ENCODE assay signal across 1 cellular context in the genomic region with DNA sequence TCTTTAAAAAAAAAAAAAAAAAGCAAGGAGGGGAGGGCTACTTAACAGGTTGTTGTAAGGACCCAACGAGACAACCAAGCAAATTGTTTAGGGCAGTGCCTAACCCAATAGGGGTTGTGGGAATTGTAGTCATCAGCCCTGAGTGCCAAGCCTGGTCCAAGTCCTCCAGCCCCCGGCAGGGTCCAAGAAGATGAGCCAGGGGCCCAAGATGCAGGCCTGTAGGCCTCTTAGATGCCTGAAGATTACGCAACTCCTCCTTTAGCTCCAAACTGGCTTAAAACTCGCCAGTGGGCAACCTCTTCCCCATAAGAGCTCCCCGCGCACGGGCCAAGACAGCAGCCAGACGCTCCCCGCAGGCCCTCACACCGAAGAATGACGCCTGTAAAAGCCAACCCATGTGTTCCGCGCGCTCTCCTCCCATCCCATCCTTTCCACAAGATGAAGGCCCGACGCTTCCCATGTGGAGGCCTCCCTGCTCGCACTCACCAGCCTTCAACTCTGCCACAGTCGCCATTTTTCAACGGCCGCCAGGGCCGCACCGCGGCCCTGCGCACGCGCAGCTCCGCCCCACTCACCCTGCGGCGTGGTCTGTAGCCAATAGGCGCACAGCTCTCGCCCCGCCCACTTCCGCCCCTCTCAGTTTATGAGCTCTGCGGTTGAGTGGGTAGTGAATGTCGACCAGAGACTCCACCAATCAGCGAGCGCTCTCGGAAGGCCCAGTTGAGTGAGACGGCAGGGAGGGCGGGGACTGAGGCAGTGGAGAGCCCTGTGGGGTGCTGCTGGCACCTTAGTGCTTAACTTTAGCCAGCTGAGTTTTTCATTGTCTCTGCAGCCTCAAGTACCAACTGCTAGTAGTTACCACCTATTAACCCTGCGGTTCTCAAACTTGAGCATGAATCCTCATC.
TF ChIP-seq lines count a peak whose summit lies in the region.

Gene CEP20, minus strand, starts transcription at position 532 of the 905 bp plus-strand sequence. Its CDS starts 18 bp downstream, at position 514.

TF ChIP-seq in K562, 482 proteins besides CTCF, POLR2A, EP300 and RAD21 (continued from another document and continues in another):
- TF ChIP-seq, protein P1, sequence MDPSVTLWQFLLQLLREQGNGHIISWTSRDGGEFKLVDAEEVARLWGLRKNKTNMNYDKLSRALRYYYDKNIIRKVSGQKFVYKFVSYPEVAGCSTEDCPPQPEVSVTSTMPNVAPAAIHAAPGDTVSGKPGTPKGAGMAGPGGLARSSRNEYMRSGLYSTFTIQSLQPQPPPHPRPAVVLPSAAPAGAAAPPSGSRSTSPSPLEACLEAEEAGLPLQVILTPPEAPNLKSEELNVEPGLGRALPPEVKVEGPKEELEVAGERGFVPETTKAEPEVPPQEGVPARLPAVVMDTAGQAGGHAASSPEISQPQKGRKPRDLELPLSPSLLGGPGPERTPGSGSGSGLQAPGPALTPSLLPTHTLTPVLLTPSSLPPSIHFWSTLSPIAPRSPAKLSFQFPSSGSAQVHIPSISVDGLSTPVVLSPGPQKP (CRISPR knock-in tag; IDR thresholded peaks at IDR 0.05) = no peak
- TF ChIP-seq HIVEP1 (CRISPR knock-in tag; IDR thresholded peaks at IDR 0.05) (no peak), NEUROD1 (IDR thresholded peaks at IDR 0.05; ENCODE audit: borderline replicate concordance, low read depth, low read length, partially characterized antibody) (peak; percentile 15), ZNF707 (CRISPR knock-in tag; conservative IDR thresholded peaks at IDR 0.05) (no peak), ZNF354B (CRISPR knock-in tag; IDR thresholded peaks at IDR 0.05) (no peak), NR2F6 (CRISPR knock-in tag; IDR thresholded peaks at IDR 0.05) (no peak), CCNT2 (IDR thresholded peaks at IDR 0.05; ENCODE audit: borderline replicate concordance, extremely low read depth, insufficient read length, low read depth, low read length) (peak; percentile 66), ZNF165 (CRISPR knock-in tag; IDR thresholded peaks at IDR 0.05; ENCODE audit: borderline replicate concordance) (no peak), E2F6 (IDR thresholded peaks at IDR 0.05; ENCODE audit: borderline replicate concordance in 1 of 2, extremely low read depth in 1 of 2, insufficient read depth in 1 of 2, insufficient read length in 1 of 2, low read depth in 1 of 2, low read length in 1 of 2, poor library complexity in 1 of 2, severe bottlenecking in 1 of 2) (no peak), ZBED1 (IDR thresholded peaks at IDR 0.05) (no peak), HCFC1 (IDR thresholded peaks at IDR 0.05; ENCODE audit: low read depth, low read length) (peak; percentile 47), RB1 (IDR thresholded peaks at IDR 0.05; ENCODE audit: low read depth) (peak; percentile 64; the same call in 1 of the 2 replicates), RCOR1 (IDR thresholded peaks at IDR 0.05; ENCODE audit: borderline replicate concordance in 1 of 2, low read depth in 2 of 2, low read length in 2 of 2) (no peak), EWSR1 (IDR thresholded peaks at IDR 0.05; ENCODE audit: borderline replicate concordance, low read depth, partially characterized antibody) (no peak), CREB3 (tag; conservative IDR thresholded peaks at IDR 0.05; ENCODE audit: low read depth) (no peak), CBX2 (IDR thresholded peaks at IDR 0.05; ENCODE audit: insufficient read depth, low read length, poor library complexity, severe bottlenecking) (no peak), SAFB2 (IDR thresholded peaks at IDR 0.05; ENCODE audit: borderline replicate concordance, low read depth, low read length, severe bottlenecking) (no peak), PRMT5 (CRISPR knock-in tag; IDR thresholded peaks at IDR 0.05) (no peak), TAL1 (IDR thresholded peaks at IDR 0.05) (no peak), RBBP5 (IDR thresholded peaks at IDR 0.05; ENCODE audit: borderline replicate concordance, insufficient read depth, low read length, poor library complexity, severe bottlenecking) (peak; percentile 61), FOS (IDR thresholded peaks at IDR 0.05; ENCODE audit: extremely low read depth, insufficient read length) (peak; percentile 75), PHF20 (IDR thresholded peaks at IDR 0.05; ENCODE audit: partially characterized antibody) (peak; percentile 51), CEBPB (tag; IDR thresholded peaks at IDR 0.05) (peak; percentile 95), FOXP1 (CRISPR knock-in tag; IDR thresholded peaks at IDR 0.05) (no peak), HDAC2 (IDR thresholded peaks at IDR 0.05) (no peak)
- TF ChIP-seq, protein P2, sequence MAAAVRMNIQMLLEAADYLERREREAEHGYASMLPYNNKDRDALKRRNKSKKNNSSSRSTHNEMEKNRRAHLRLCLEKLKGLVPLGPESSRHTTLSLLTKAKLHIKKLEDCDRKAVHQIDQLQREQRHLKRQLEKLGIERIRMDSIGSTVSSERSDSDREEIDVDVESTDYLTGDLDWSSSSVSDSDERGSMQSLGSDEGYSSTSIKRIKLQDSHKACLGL (CRISPR knock-in tag; IDR thresholded peaks at IDR 0.05; ENCODE audit: borderline replicate concordance, poor library complexity, severe bottlenecking) = no peak
- TF ChIP-seq, protein P3, sequence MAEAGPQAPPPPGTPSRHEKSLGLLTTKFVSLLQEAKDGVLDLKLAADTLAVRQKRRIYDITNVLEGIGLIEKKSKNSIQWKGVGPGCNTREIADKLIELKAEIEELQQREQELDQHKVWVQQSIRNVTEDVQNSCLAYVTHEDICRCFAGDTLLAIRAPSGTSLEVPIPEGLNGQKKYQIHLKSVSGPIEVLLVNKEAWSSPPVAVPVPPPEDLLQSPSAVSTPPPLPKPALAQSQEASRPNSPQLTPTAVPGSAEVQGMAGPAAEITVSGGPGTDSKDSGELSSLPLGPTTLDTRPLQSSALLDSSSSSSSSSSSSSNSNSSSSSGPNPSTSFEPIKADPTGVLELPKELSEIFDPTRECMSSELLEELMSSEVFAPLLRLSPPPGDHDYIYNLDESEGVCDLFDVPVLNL (CRISPR knock-in tag; IDR thresholded peaks at IDR 0.05; ENCODE audit: low read depth) = no peak
- TF ChIP-seq, protein P4, sequence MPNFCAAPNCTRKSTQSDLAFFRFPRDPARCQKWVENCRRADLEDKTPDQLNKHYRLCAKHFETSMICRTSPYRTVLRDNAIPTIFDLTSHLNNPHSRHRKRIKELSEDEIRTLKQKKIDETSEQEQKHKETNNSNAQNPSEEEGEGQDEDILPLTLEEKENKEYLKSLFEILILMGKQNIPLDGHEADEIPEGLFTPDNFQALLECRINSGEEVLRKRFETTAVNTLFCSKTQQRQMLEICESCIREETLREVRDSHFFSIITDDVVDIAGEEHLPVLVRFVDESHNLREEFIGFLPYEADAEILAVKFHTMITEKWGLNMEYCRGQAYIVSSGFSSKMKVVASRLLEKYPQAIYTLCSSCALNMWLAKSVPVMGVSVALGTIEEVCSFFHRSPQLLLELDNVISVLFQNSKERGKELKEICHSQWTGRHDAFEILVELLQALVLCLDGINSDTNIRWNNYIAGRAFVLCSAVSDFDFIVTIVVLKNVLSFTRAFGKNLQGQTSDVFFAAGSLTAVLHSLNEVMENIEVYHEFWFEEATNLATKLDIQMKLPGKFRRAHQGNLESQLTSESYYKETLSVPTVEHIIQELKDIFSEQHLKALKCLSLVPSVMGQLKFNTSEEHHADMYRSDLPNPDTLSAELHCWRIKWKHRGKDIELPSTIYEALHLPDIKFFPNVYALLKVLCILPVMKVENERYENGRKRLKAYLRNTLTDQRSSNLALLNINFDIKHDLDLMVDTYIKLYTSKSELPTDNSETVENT (CRISPR knock-in tag; IDR thresholded peaks at IDR 0.05) = peak; percentile 88
- TF ChIP-seq, protein P5, sequence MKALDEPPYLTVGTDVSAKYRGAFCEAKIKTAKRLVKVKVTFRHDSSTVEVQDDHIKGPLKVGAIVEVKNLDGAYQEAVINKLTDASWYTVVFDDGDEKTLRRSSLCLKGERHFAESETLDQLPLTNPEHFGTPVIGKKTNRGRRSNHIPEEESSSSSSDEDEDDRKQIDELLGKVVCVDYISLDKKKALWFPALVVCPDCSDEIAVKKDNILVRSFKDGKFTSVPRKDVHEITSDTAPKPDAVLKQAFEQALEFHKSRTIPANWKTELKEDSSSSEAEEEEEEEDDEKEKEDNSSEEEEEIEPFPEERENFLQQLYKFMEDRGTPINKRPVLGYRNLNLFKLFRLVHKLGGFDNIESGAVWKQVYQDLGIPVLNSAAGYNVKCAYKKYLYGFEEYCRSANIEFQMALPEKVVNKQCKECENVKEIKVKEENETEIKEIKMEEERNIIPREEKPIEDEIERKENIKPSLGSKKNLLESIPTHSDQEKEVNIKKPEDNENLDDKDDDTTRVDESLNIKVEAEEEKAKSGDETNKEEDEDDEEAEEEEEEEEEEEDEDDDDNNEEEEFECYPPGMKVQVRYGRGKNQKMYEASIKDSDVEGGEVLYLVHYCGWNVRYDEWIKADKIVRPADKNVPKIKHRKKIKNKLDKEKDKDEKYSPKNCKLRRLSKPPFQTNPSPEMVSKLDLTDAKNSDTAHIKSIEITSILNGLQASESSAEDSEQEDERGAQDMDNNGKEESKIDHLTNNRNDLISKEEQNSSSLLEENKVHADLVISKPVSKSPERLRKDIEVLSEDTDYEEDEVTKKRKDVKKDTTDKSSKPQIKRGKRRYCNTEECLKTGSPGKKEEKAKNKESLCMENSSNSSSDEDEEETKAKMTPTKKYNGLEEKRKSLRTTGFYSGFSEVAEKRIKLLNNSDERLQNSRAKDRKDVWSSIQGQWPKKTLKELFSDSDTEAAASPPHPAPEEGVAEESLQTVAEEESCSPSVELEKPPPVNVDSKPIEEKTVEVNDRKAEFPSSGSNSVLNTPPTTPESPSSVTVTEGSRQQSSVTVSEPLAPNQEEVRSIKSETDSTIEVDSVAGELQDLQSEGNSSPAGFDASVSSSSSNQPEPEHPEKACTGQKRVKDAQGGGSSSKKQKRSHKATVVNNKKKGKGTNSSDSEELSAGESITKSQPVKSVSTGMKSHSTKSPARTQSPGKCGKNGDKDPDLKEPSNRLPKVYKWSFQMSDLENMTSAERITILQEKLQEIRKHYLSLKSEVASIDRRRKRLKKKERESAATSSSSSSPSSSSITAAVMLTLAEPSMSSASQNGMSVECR (CRISPR knock-in tag; IDR thresholded peaks at IDR 0.05) = no peak
- TF ChIP-seq, protein P6, sequence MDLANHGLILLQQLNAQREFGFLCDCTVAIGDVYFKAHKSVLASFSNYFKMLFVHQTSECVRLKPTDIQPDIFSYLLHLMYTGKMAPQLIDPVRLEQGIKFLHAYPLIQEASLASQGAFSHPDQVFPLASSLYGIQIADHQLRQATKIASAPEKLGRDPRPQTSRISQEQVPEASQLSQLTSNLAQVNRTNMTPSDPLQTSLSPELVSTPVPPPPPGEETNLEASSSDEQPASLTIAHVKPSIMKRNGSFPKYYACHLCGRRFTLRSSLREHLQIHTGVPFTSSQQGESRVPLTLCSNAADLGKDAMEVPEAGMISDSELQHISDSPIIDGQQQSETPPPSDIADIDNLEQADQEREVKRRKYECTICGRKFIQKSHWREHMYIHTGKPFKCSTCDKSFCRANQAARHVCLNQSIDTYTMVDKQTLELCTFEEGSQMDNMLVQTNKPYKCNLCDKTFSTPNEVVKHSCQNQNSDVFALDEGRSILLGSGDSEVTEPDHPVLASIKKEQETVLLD (IDR thresholded peaks at IDR 0.05) = peak; percentile 94
- TF ChIP-seq, protein P7, sequence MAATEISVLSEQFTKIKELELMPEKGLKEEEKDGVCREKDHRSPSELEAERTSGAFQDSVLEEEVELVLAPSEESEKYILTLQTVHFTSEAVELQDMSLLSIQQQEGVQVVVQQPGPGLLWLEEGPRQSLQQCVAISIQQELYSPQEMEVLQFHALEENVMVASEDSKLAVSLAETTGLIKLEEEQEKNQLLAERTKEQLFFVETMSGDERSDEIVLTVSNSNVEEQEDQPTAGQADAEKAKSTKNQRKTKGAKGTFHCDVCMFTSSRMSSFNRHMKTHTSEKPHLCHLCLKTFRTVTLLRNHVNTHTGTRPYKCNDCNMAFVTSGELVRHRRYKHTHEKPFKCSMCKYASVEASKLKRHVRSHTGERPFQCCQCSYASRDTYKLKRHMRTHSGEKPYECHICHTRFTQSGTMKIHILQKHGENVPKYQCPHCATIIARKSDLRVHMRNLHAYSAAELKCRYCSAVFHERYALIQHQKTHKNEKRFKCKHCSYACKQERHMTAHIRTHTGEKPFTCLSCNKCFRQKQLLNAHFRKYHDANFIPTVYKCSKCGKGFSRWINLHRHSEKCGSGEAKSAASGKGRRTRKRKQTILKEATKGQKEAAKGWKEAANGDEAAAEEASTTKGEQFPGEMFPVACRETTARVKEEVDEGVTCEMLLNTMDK (IDR thresholded peaks at IDR 0.05; ENCODE audit: borderline replicate concordance, insufficient read depth, low read depth, low read length, poor library complexity, severe bottlenecking) = no peak
- TF ChIP-seq, protein P8, sequence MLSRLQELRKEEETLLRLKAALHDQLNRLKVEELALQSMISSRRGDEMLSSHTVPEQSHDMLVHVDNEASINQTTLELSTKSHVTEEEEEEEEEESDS (CRISPR knock-in tag; IDR thresholded peaks at IDR 0.05) = no peak
- TF ChIP-seq, protein P9, sequence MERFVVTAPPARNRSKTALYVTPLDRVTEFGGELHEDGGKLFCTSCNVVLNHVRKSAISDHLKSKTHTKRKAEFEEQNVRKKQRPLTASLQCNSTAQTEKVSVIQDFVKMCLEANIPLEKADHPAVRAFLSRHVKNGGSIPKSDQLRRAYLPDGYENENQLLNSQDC (CRISPR knock-in tag; IDR thresholded peaks at IDR 0.05) = 0 out of 2 replicates have a peak, but pooled peaks have one; percentile 50
- TF ChIP-seq, protein P10, sequence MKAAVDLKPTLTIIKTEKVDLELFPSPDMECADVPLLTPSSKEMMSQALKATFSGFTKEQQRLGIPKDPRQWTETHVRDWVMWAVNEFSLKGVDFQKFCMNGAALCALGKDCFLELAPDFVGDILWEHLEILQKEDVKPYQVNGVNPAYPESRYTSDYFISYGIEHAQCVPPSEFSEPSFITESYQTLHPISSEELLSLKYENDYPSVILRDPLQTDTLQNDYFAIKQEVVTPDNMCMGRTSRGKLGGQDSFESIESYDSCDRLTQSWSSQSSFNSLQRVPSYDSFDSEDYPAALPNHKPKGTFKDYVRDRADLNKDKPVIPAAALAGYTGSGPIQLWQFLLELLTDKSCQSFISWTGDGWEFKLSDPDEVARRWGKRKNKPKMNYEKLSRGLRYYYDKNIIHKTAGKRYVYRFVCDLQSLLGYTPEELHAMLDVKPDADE (conservative IDR thresholded peaks at IDR 0.05; ENCODE audit: control insufficient read depth, low read depth, low read length) = peak; percentile 54; the same call in 1 of the 2 replicates
